ENCODE assay signal across 8 cellular contexts in the genomic region with DNA sequence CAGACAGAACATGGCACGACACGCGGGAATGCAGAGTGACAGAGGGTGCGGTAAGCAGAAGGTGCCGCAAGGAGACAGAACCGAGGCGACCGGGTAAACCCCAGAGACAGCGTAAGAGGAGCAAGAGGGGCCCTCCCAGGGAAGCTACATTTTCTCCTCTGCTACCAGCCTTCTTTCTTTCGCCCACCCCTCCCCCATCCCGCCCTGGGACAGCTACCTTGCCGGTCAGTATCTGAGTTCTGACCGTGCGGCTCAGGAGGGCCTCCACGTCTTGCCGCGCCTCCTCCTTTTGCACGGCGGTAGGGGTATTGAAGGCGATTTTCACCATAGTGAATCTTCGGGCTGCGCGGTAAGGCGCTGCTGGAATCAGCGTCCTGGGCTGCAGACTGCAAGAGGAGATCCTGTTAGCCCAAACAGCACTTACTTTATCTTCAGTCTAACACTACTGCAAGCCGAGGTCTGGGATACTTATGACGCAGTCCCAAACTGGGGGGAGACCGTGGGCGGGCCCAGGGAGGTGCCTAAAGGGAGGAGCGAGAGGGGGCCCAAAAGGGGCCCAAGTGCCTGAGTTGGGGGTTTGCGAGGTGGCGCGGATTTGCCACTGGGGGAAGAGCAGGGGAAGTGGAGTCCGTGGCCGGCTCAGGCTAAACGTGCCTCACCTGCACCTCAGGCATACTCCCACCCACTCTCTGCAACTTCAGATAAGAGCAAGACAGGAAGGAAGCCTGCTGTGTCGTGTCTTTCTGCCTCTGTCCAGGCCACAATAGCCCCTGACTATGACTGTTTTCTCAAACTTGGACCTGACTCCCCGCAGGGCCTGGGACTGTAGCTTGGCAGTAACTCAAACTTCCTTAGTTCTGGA. TPM values are rescaled to one million over a fixed set of nuclear protein-coding genes. Genes with fewer than 3 reads are reported as not detected.
DNase-seq lines count a peak whose midpoint lies in the region; ATAC-seq and TF ChIP-seq lines count a peak whose summit lies in the region.

A gene (minus strand): TSS at position 447 of the 862 bp plus-strand sequence. CDS start 119 bp downstream, at position 328.

- peak within 1 kb of the TSS; percentile 64 for H3K27ac ChIP-seq in mesenchymal stem cell (ENCODE audit: low read length, poor library complexity, severe bottlenecking)

- no peak within 1 kb of the TSS for H2AFZ ChIP-seq in mesenchymal stem cell (ENCODE audit: low read depth, low read length)

- no peaks in the 10 kb centered on the region for H3K27me3 Mint-ChIP-seq in WTC11 (ENCODE audit: low read depth)
- H3K27me3 Mint-ChIP-seq in central memory CD8-positive, alpha-beta T cell: no peaks in the 10 kb centered on the region

- H2BK5ac ChIP-seq in mesenchymal stem cell (ENCODE audit: low read depth, low read length, poor library complexity, severe bottlenecking): no peak within 1 kb of the TSS

- 1% methylated on average over 27 of the region's 38 CpGs for WGBS in mesenchymal stem cell

- H2BK15ac ChIP-seq in mesenchymal stem cell (ENCODE audit: low read depth, poor library complexity, severe bottlenecking): no peak within 1 kb of the TSS

- TF ChIP-seq CTCF in WTC11 (IDR thresholded peaks at IDR 0.05): no peak

- H3K14ac ChIP-seq in mesenchymal stem cell (ENCODE audit: low read length in 2 of 2): no peak within 1 kb of the TSS

- no peak within 1 kb of the TSS for H2AK5ac ChIP-seq in mesenchymal stem cell (ENCODE audit: low read length, severe bottlenecking)

- no peak within 1 kb of the TSS for H3K18ac ChIP-seq in mesenchymal stem cell (ENCODE audit: low read depth in 1 of 2, low read length in 2 of 2)

- H3K79me1 ChIP-seq in mesenchymal stem cell (replicated peaks; ENCODE audit: low read length, poor library complexity, severe bottlenecking): no peaks in the 10 kb centered on the region

- CTCF ChIA-PET in WTC11 (lab: Charles Lee): no interaction called here

- H3K4ac ChIP-seq in mesenchymal stem cell (ENCODE audit: low read depth in 1 of 2, low read length in 2 of 2): no peak within 1 kb of the TSS

- H3K36me3 Mint-ChIP-seq in WTC11: no peaks in the 10 kb centered on the region
- H3K36me3 Mint-ChIP-seq in central memory CD8-positive, alpha-beta T cell (ENCODE audit: insufficient read depth): peaks cover 20% of the 10 kb centered on the region

- peak within 1 kb of the TSS; percentile 63 for H3K4me2 ChIP-seq in mesenchymal stem cell (ENCODE audit: low read length, poor library complexity, severe bottlenecking)

- no peak within 1 kb of the TSS for H2BK12ac ChIP-seq in mesenchymal stem cell (ENCODE audit: low read length in 2 of 2)

- peak within 1 kb of the TSS; percentile 97 for H3K27ac Mint-ChIP-seq in WTC11
- peak within 1 kb of the TSS; percentile 99 for H3K27ac Mint-ChIP-seq in central memory CD8-positive, alpha-beta T cell (ENCODE audit: low read depth)

- POLR2A ChIA-PET in WTC11 (lab: Charles Lee): interaction anchor here (0.6 kb wide), 1 partner anchor 1274 kb away, joined by 3 read pairs; no protein-coding TSS in a partner anchor

- peaks cover 45% of the 10 kb centered on the region for H3K4me1 Mint-ChIP-seq in WTC11
- H3K4me1 Mint-ChIP-seq in central memory CD8-positive, alpha-beta T cell: peaks cover 22% of the 10 kb centered on the region

- no peaks in the 10 kb centered on the region for H3K9me3 Mint-ChIP-seq in WTC11
- H3K9me3 Mint-ChIP-seq in central memory CD8-positive, alpha-beta T cell: no peaks in the 10 kb centered on the region

- peaks cover 4% of the 10 kb centered on the region for H3K4me1 ChIP-seq in mesenchymal stem cell (ENCODE audit: control insufficient read depth, insufficient read depth, low read depth, low read length)

- H3K36me3 ChIP-seq in mesenchymal stem cell (ENCODE audit: control insufficient read depth in 1 of 2, insufficient read depth in 2 of 2, low read depth in 1 of 2, low read length in 2 of 2): no peaks in the 10 kb centered on the region

- H3K4me3 ChIP-seq in mesenchymal stem cell (ENCODE audit: insufficient read depth in 1 of 2, low read depth in 1 of 2, low read length in 2 of 2): peak within 1 kb of the TSS; percentile 60 to 77

- no peak within 1 kb of the TSS for H2BK120ac ChIP-seq in mesenchymal stem cell (ENCODE audit: low read depth, low read length)

- H3K23ac ChIP-seq in mesenchymal stem cell (ENCODE audit: low read length in 2 of 2): no peak within 1 kb of the TSS

- peak within 1 kb of the TSS; percentile 86 for H3K4me3 Mint-ChIP-seq in WTC11
- peak within 1 kb of the TSS; percentile 99 for H3K4me3 Mint-ChIP-seq in central memory CD8-positive, alpha-beta T cell

- H3K9me3 ChIP-seq in mesenchymal stem cell (ENCODE audit: control insufficient read depth, low read length): no peaks in the 10 kb centered on the region

- H3K9ac ChIP-seq in mesenchymal stem cell (ENCODE audit: low read length): peak within 1 kb of the TSS; percentile 69

- no peaks in the 10 kb centered on the region for H3K27me3 ChIP-seq in mesenchymal stem cell (ENCODE audit: control insufficient read depth in 1 of 2, insufficient read depth in 1 of 2, low read length in 2 of 2)

- peak; percentile 49 for ATAC-seq in GM18867 (IDR thresholded peaks at IDR 0.05; ENCODE audit: unreplicated experiment)
- ATAC-seq in HG03060 (IDR thresholded peaks at IDR 0.05; ENCODE audit: low read depth, unreplicated experiment): peak; percentile 47
- peak; percentile 79 for ATAC-seq in WTC11
- ATAC-seq in central memory CD8-positive, alpha-beta T cell (replicated peaks; ENCODE audit: extremely low read depth, poor library complexity, severe bottlenecking): peak; percentile 81

- H4K91ac ChIP-seq in mesenchymal stem cell (ENCODE audit: low read length): peak within 1 kb of the TSS; percentile 50

- H4K8ac ChIP-seq in mesenchymal stem cell (ENCODE audit: low read length): no peak within 1 kb of the TSS

- DNase-seq in WTC11 (ENCODE audit: low spot score) (peak; percentile 55), mesenchymal stem cell (no peak), germinal center (ENCODE audit: low spot score) (no peak), HuH-7 (ENCODE audit: low spot score) (no peak)
- peak; percentile 19 to 54 for DNase-seq in central memory CD8-positive, alpha-beta T cell (ENCODE audit: low spot score in 2 of 2)
- DNase-seq in stimulated activated CD8-positive, alpha-beta memory T cell treated with anti-CD3 and anti-CD28 coated beads, Interleukin-15, amount 100 ng/mL, for 48 hours (ENCODE audit: low read depth in 2 of 2): peak; percentile 39 to 47

TF ChIP-seq in WTC11, 78 proteins besides CTCF, POLR2A, EP300 and RAD21:
- TF ChIP-seq TEAD4 (CRISPR knock-in tag; IDR thresholded peaks at IDR 0.05): no peak
- TF ChIP-seq, protein P1, sequence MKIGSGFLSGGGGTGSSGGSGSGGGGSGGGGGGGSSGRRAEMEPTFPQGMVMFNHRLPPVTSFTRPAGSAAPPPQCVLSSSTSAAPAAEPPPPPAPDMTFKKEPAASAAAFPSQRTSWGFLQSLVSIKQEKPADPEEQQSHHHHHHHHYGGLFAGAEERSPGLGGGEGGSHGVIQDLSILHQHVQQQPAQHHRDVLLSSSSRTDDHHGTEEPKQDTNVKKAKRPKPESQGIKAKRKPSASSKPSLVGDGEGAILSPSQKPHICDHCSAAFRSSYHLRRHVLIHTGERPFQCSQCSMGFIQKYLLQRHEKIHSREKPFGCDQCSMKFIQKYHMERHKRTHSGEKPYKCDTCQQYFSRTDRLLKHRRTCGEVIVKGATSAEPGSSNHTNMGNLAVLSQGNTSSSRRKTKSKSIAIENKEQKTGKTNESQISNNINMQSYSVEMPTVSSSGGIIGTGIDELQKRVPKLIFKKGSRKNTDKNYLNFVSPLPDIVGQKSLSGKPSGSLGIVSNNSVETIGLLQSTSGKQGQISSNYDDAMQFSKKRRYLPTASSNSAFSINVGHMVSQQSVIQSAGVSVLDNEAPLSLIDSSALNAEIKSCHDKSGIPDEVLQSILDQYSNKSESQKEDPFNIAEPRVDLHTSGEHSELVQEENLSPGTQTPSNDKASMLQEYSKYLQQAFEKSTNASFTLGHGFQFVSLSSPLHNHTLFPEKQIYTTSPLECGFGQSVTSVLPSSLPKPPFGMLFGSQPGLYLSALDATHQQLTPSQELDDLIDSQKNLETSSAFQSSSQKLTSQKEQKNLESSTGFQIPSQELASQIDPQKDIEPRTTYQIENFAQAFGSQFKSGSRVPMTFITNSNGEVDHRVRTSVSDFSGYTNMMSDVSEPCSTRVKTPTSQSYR (CRISPR knock-in tag; IDR thresholded peaks at IDR 0.05): 0 out of 2 replicates have a peak, but pooled peaks have one; percentile 24
- no peak for TF ChIP-seq RORB (CRISPR knock-in tag; IDR thresholded peaks at IDR 0.05)

RNA-seq across cellular contexts. Expression of the gene that starts here (rescaled TPM):
- total RNA-seq in WTC11 (2021): 39.7 to 43.4 TPM (median 43.4 TPM) in 3 replicates
- polyA plus RNA-seq in mesenchymal stem cell (2013, experiment 1 of 2): not detected
- not detected for polyA plus RNA-seq in mesenchymal stem cell (2013, experiment 2 of 2)

Comparison
In these comparisons a context has a peak if more than half of its experiments do, and no peak if none do; other contexts are left out.
1. DNase-seq: peak in WTC11 (single experiment), central memory CD8-positive, alpha-beta T cell (2 of 2) and stimulated activated CD8-positive, alpha-beta memory T cell treated with anti-CD3 and anti-CD28 coated beads, Interleukin-15, amount 100 ng/mL, for 48 hours (2 of 2); none in mesenchymal stem cell (single experiment), germinal center (single experiment) and HuH-7 (single experiment).
2. Peak in every context shown above with its lines, with median percentiles within 50 percentile points of each other: ATAC-seq.